Comparison of ENCODE assay signal across 8 cellular contexts in the genomic region with DNA sequence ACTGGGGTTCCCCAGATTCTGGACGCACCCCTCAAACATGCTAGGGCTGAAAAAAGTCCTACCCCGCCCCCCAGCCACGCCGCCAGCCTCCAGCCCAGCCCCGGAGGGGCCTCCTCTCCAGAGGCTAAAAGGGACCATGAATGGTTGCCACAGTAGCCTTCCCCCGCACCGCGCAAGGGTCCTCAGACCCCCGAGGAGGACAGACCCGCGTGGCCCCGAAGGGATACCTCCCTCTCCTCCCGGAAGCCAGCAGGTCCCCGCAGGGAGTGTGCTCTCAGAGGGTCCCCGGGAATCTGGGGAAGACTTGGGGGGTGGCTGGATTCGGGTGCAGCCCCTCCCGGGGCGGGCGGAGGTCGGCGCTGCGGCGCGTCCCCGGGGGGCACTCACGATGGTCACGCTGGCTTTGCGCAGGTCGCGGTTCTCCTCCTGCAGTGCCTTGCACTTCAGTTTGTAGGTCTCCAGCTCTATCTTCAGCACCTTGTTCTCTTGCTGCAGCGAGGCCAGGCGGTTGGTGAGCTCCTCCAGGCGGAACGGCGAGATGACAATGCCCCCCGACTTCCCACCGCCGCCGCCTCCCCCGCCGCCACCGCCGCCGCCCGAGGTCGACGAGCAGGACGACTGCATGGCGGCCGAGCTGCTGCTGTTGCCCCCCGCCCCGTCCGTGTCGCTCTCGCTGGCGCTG. TPM values are rescaled to one million over a fixed set of nuclear protein-coding genes. Genes with fewer than 3 reads are reported as not detected.
A peak's percentile ranks its signal among the peaks of the same experiment; 100 is the strongest.
DNase-seq lines count a peak whose midpoint lies in the region; ATAC-seq, FAIRE-seq and TF ChIP-seq lines count a peak whose summit lies in the region.

No MANE protein-coding gene starts in this region.

- no peaks in the 10 kb centered on the region for H3K27me3 ChIP-seq in BLaER1

- H3K4me2 ChIP-seq in BLaER1, result peak overlapping the region; percentile 85

- no peaks in the 10 kb centered on the region for H3K9me3 ChIP-seq in BLaER1

- TF ChIP-seq POLR2A in GM12892 (IDR thresholded peaks at IDR 0.05; ENCODE audit: low read depth, low read length), result no peak

- FAIRE-seq in GM12892 (lab: Jason Lieb, UNC), result no peak

- peak overlapping the region; percentile 96 for H3K27ac ChIP-seq in BLaER1

- H3K36me3 Mint-ChIP-seq in activated T-helper 1 cell treated with anti-CD3 and anti-CD28 coated beads, Interleukin-12 subunit alpha, Interleukin-12 subunit beta, Interleukin-2, Interleukin-4 antibody, amounts not matched to agents 30 ng/mL and 10 ng/mL and 1 ng/mL, durations not matched to agents 14 hours and 24 hours and 36 hours (ENCODE audit: low read depth), result peaks cover 31% of the 10 kb centered on the region

- H3K4me1 ChIP-seq in BLaER1, result peaks cover 51% of the 10 kb centered on the region

- H3K36me3 ChIP-seq in BLaER1, result peaks cover 17% of the 10 kb centered on the region; the same call in 1 of the 2 replicates

- peaks cover 51% of the 10 kb centered on the region for H4K20me1 ChIP-seq in BLaER1

- H3K9me3 Mint-ChIP-seq in activated T-helper 1 cell treated with anti-CD3 and anti-CD28 coated beads, Interleukin-12 subunit alpha, Interleukin-12 subunit beta, Interleukin-2, Interleukin-4 antibody, amounts not matched to agents 30 ng/mL and 10 ng/mL and 1 ng/mL, durations not matched to agents 14 hours and 24 hours and 36 hours, result no peaks in the 10 kb centered on the region

- ATAC-seq in HG03039 (IDR thresholded peaks at IDR 0.05; ENCODE audit: unreplicated experiment), result peak; percentile 0
- ATAC-seq in Right ventricle myocardium superior (ENCODE audit: poor library complexity), result peak; percentile 13

- H3K4me3 ChIP-seq in BLaER1, result peak overlapping the region; percentile 100

- DNase-seq in activated T-helper 1 cell treated with anti-CD3 and anti-CD28 coated beads, Interleukin-12 subunit alpha, Interleukin-12 subunit beta, Interleukin-2, Interleukin-4 antibody, amounts not matched to agents 30 ng/mL and 10 ng/mL and 1 ng/mL, durations not matched to agents 14 hours and 24 hours and 36 hours (ENCODE audit: low spot score), result no peak
- DNase-seq in Right ventricle myocardium superior (peak; percentile 39), retina (peak; percentile 70), GM12892 (ENCODE audit: insufficient read length) (no peak), GM13977 (ENCODE audit: low spot score) (no peak), AG20443 (ENCODE audit: low spot score) (no peak)

- peaks cover 62% of the 10 kb centered on the region for H3K4me1 Mint-ChIP-seq in activated T-helper 1 cell treated with anti-CD3 and anti-CD28 coated beads, Interleukin-12 subunit alpha, Interleukin-12 subunit beta, Interleukin-2, Interleukin-4 antibody, amounts not matched to agents 30 ng/mL and 10 ng/mL and 1 ng/mL, durations not matched to agents 14 hours and 24 hours and 36 hours (ENCODE audit: low read depth)

- H3K4me3 Mint-ChIP-seq in activated T-helper 1 cell treated with anti-CD3 and anti-CD28 coated beads, Interleukin-12 subunit alpha, Interleukin-12 subunit beta, Interleukin-2, Interleukin-4 antibody, amounts not matched to agents 30 ng/mL and 10 ng/mL and 1 ng/mL, durations not matched to agents 14 hours and 24 hours and 36 hours, result peak overlapping the region; percentile 98

- H3K27me3 Mint-ChIP-seq in activated T-helper 1 cell treated with anti-CD3 and anti-CD28 coated beads, Interleukin-12 subunit alpha, Interleukin-12 subunit beta, Interleukin-2, Interleukin-4 antibody, amounts not matched to agents 30 ng/mL and 10 ng/mL and 1 ng/mL, durations not matched to agents 14 hours and 24 hours and 36 hours (ENCODE audit: insufficient read depth), result no peaks in the 10 kb centered on the region

- intact Hi-C loops in activated T-helper 1 cell treated with anti-CD3 and anti-CD28 coated beads, Interleukin-12 subunit alpha, Interleukin-12 subunit beta, Interleukin-2, Interleukin-4 antibody, amounts not matched to agents 30 ng/mL and 10 ng/mL and 1 ng/mL, durations not matched to agents 14 hours and 24 hours and 36 hours (cut with micrococcal nuclease), result loop anchor here (1.0 to 10.0 kb wide), 9 partner anchors 19 to 1999 kb away; partner anchors contain the start of genes ARID5B, CDK1, CISD1 and IPMK
- intact Hi-C loops in Right ventricle myocardium superior (cut with DNase I), result loop anchor here (5.0 kb wide), 1 partner anchor 279 kb away; no protein-coding TSS in a partner anchor

- peak overlapping the region; percentile 96 for H3K9ac ChIP-seq in BLaER1

- peak overlapping the region; percentile 99 for H3K27ac Mint-ChIP-seq in activated T-helper 1 cell treated with anti-CD3 and anti-CD28 coated beads, Interleukin-12 subunit alpha, Interleukin-12 subunit beta, Interleukin-2, Interleukin-4 antibody, amounts not matched to agents 30 ng/mL and 10 ng/mL and 1 ng/mL, durations not matched to agents 14 hours and 24 hours and 36 hours

- no peak for TF ChIP-seq CTCF in GM13977 (IDR thresholded peaks at IDR 0.05; ENCODE audit: extremely low read depth, insufficient read depth, missing control alignments)

- in situ Hi-C loops in GM13977 (cut with MboI; ENCODE audit: low pct_unique_long_range_greater_than_20kb, low sequenced_read_pairs, unreplicated experiment), result loop anchor here (25.0 kb wide), 1 partner anchor 269 kb away; no protein-coding TSS in a partner anchor

RNA-seq across cellular contexts. Expression of gene CCDC6, which starts 0.5 kb away (rescaled TPM):
- total RNA-seq in activated T-helper 1 cell treated with anti-CD3 and anti-CD28 coated beads, Interleukin-12 subunit alpha, Interleukin-12 subunit beta, Interleukin-2, Interleukin-4 antibody, amounts not matched to agents 30 ng/mL and 10 ng/mL and 1 ng/mL, durations not matched to agents 14 hours and 24 hours and 36 hours, result 97.6 and 103 TPM in 2 replicates
- total RNA-seq in Right ventricle myocardium superior, result 15.0 TPM
- polyA plus RNA-seq in GM12892 (2012; ENCODE audit: missing spikeins), result 20.9 TPM

Comparison
In these comparisons a context has a peak if more than half of its experiments do, and no peak if none do; other contexts are left out.
1. DNase-seq: peak in Right ventricle myocardium superior (single experiment) and retina (single experiment); none in activated T-helper 1 cell treated with anti-CD3 and anti-CD28 coated beads, Interleukin-12 subunit alpha, Interleukin-12 subunit beta, Interleukin-2, Interleukin-4 antibody, amounts not matched to agents 30 ng/mL and 10 ng/mL and 1 ng/mL, durations not matched to agents 14 hours and 24 hours and 36 hours (single experiment), GM12892 (single experiment), GM13977 (single experiment) and AG20443 (single experiment).